24 cellular contexts compared by ENCODE assay signal in genomic region chr19:44814132-44814470, GRCh38. TPM values are rescaled to one million over a fixed set of nuclear protein-coding genes. Genes with fewer than 3 reads are reported as not detected.
DNase-seq lines count a peak whose midpoint lies in the region; ATAC-seq and TF ChIP-seq lines count a peak whose summit lies in the region.
"Had no signal": no experiment of that assay in that cellular context is flagged by ENCODE, and none has a peak within 500 bp of the region (broad histone marks: within the 10 kb centered on the region; RNA-seq: fewer than 3 reads in every experiment).

No MANE protein-coding gene starts in this region.

- peak overlapping the region; percentile 45 for H2BK15ac ChIP-seq in mesenchymal stem cell (ENCODE audit: low read depth, poor library complexity, severe bottlenecking)

- no peak overlapping the region for H4K91ac ChIP-seq in mesenchymal stem cell (ENCODE audit: low read length)

- POLR2A ChIA-PET in RWPE1 (lab: Yijun Ruan, JAX; ENCODE audit: low non-redundant PET): no interaction called here

- H3K4me1 ChIP-seq in mesenchymal stem cell (ENCODE audit: control insufficient read depth, insufficient read depth, low read depth, low read length): peaks cover 12% of the 10 kb centered on the region
- peaks cover 5% of the 10 kb centered on the region for H3K4me1 ChIP-seq in osteoblast (ENCODE audit: insufficient read depth, low read length)
- H3K4me1 ChIP-seq in SJCRH30: peaks cover 22% of the 10 kb centered on the region

- H3K4me3 ChIP-seq in mesenchymal stem cell (ENCODE audit: insufficient read depth in 1 of 2, low read depth in 1 of 2, low read length in 2 of 2): no peak overlapping the region
- no peak overlapping the region for H3K4me3 ChIP-seq in osteoblast (ENCODE audit: insufficient read depth, low read length)
- no peak overlapping the region for H3K4me3 ChIP-seq in SJCRH30
- H3K4me3 ChIP-seq: BLaER1, GM12878 had no signal

- H2BK12ac ChIP-seq in mesenchymal stem cell (ENCODE audit: low read length in 2 of 2): no peak overlapping the region

- CTCF ChIA-PET in RWPE1 (lab: Yijun Ruan, JAX): no interaction called here

- H2BK5ac ChIP-seq in mesenchymal stem cell (ENCODE audit: low read depth, low read length, poor library complexity, severe bottlenecking): no peak overlapping the region

- 88% methylated on average over 11 of the region's 11 CpGs for WGBS in mesenchymal stem cell

- no peak overlapping the region for H2AFZ ChIP-seq in mesenchymal stem cell (ENCODE audit: low read depth, low read length)
- no peak overlapping the region for H2AFZ ChIP-seq in osteoblast (ENCODE audit: low read length)

- no peak overlapping the region for H3K23ac ChIP-seq in mesenchymal stem cell (ENCODE audit: low read length in 2 of 2)

- no peaks in the 10 kb centered on the region for H4K20me1 ChIP-seq in osteoblast (ENCODE audit: insufficient read depth, low read length)
- H4K20me1 ChIP-seq: BLaER1 had no signal

- no peak overlapping the region for H3K9ac ChIP-seq in mesenchymal stem cell (ENCODE audit: low read length)
- H3K9ac ChIP-seq: BLaER1 had no signal

- DNase-seq in D341Med (ENCODE audit: low spot score) (peak; percentile 36), RWPE1 (ENCODE audit: low spot score) (no peak), mesenchymal stem cell (no peak), osteoblast (ENCODE audit: insufficient read length, low spot score, missing footprints) (peak; percentile 62), SJCRH30 (no peak), GM19238 (ENCODE audit: insufficient read length, low spot score) (no peak)
- DNase-seq: 8988T; CD4-positive, alpha-beta memory T cell; DMS 273 treated with DMSO at 0.1 percent for 48 hours; DMS53; DND-41; EL; GOT3; H7; HFFc6 had no signal

- no peak overlapping the region for H2BK120ac ChIP-seq in mesenchymal stem cell (ENCODE audit: low read depth, low read length)

- H3K9me3 ChIP-seq in mesenchymal stem cell (ENCODE audit: control insufficient read depth, low read length) (no peaks in the 10 kb centered on the region), osteoblast (ENCODE audit: low read depth, low read length) (no peaks in the 10 kb centered on the region), SJCRH30 (replicated peaks) (no peaks in the 10 kb centered on the region)
- H3K9me3 ChIP-seq: BLaER1 had no signal

- no peak overlapping the region for H3K18ac ChIP-seq in mesenchymal stem cell (ENCODE audit: low read depth in 1 of 2, low read length in 2 of 2)

- H3K27ac ChIP-seq in RWPE1 (peak overlapping the region; percentile 25), mesenchymal stem cell (ENCODE audit: low read length, poor library complexity, severe bottlenecking) (no peak overlapping the region), osteoblast (ENCODE audit: low read depth, low read length) (no peak overlapping the region), SJCRH30 (no peak overlapping the region)
- H3K27ac ChIP-seq: BLaER1 had no signal

- TF ChIP-seq CTCF in RWPE1 (conservative IDR thresholded peaks at IDR 0.05; ENCODE audit: low read depth) (no peak), osteoblast (IDR thresholded peaks at IDR 0.05; ENCODE audit: extremely low read depth, low read depth, low read length) (no peak)

- no peaks in the 10 kb centered on the region for H3K79me1 ChIP-seq in mesenchymal stem cell (replicated peaks; ENCODE audit: low read length, poor library complexity, severe bottlenecking)

- no peak overlapping the region for H3K4ac ChIP-seq in mesenchymal stem cell (ENCODE audit: low read depth in 1 of 2, low read length in 2 of 2)

- H3K79me2 ChIP-seq in osteoblast (ENCODE audit: insufficient read depth, low read length): no peaks in the 10 kb centered on the region

- H2AK5ac ChIP-seq in mesenchymal stem cell (ENCODE audit: low read length, severe bottlenecking): no peak overlapping the region

- peaks cover 0 to 23% of the 10 kb centered on the region in 2 experiments for H3K36me3 ChIP-seq in mesenchymal stem cell (ENCODE audit: control insufficient read depth in 1 of 2, insufficient read depth in 2 of 2, low read depth in 1 of 2, low read length in 2 of 2)
- no peaks in the 10 kb centered on the region for H3K36me3 ChIP-seq in osteoblast (ENCODE audit: insufficient read depth, low read length)
- peaks cover 9% of the 10 kb centered on the region for H3K36me3 ChIP-seq in SJCRH30

- no peak overlapping the region for H4K8ac ChIP-seq in mesenchymal stem cell (ENCODE audit: low read length)

- H3K4me2 ChIP-seq in mesenchymal stem cell (ENCODE audit: low read length, poor library complexity, severe bottlenecking) (no peak overlapping the region), osteoblast (ENCODE audit: insufficient read depth, low read length) (no peak overlapping the region)
- H3K4me2 ChIP-seq: BLaER1 had no signal

- peaks cover 4 to 7% of the 10 kb centered on the region in 2 experiments for H3K27me3 ChIP-seq in mesenchymal stem cell (ENCODE audit: control insufficient read depth in 1 of 2, insufficient read depth in 1 of 2, low read length in 2 of 2)
- H3K27me3 ChIP-seq in osteoblast (ENCODE audit: insufficient read depth, low read length): no peaks in the 10 kb centered on the region
- no peaks in the 10 kb centered on the region for H3K27me3 ChIP-seq in SJCRH30
- H3K27me3 ChIP-seq: BLaER1 had no signal

- ATAC-seq in GM18502 (IDR thresholded peaks at IDR 0.05; ENCODE audit: poor library complexity, unreplicated experiment): no peak
- ATAC-seq: GM12878, HCT116 had no signal

- no peak overlapping the region for H3K14ac ChIP-seq in mesenchymal stem cell (ENCODE audit: low read length in 2 of 2)

RNA-seq across cellular contexts. Expression of gene BCAM, which starts 5.2 kb away (rescaled TPM):
- 19.9 TPM for polyA plus RNA-seq in mesenchymal stem cell (2013, experiment 1 of 2)
- 20.0 TPM for polyA plus RNA-seq in mesenchymal stem cell (2013, experiment 2 of 2)
- 4.3 and 4.4 TPM in 2 replicates for total RNA-seq in osteoblast
- total RNA-seq in SJCRH30 (2014; rRNA removed; shearing (Covaris generic)): 15.5 and 15.9 TPM in 2 replicates
- total RNA-seq: CD4-positive, alpha-beta memory T cell had no signal
- polyA plus RNA-seq: CD14-positive monocyte; CD4-positive, alpha-beta memory T cell; IgD-negative memory B cell had no signal

RNA-seq across cellular contexts. Expression of gene NECTIN2, which starts 32.0 kb away (rescaled TPM):
- 234 TPM for polyA plus RNA-seq in mesenchymal stem cell (2013, experiment 1 of 2)
- polyA plus RNA-seq in mesenchymal stem cell (2013, experiment 2 of 2): 231 TPM
- 38.9 and 46.0 TPM in 2 replicates for total RNA-seq in osteoblast
- 46.0 and 50.2 TPM in 2 replicates for total RNA-seq in SJCRH30 (2014; rRNA removed; shearing (Covaris generic))
- polyA plus RNA-seq: IgD-negative memory B cell had no signal

RNA-seq across cellular contexts. Expression of gene CBLC, which starts 36.4 kb away (rescaled TPM):
- polyA plus RNA-seq in mesenchymal stem cell (2013, experiment 1 of 2): not detected
- polyA plus RNA-seq in mesenchymal stem cell (2013, experiment 2 of 2): not detected
- total RNA-seq in osteoblast: not detected in 2 replicates
- not detected in 2 replicates for total RNA-seq in SJCRH30 (2014; rRNA removed; shearing (Covaris generic))
- total RNA-seq: A673; CD4-positive, alpha-beta memory T cell; G401; GM12878; HFFc6 had no signal
- polyA plus RNA-seq: AG04450; CD14-positive monocyte; CD4-positive, alpha-beta memory T cell; GM12878; IgD-negative memory B cell had no signal

Comparison
In these comparisons a context has a peak if more than half of its experiments do, and no peak if none do; other contexts are left out.
1. DNase-seq: peak in D341Med (single experiment) and osteoblast (single experiment); none in RWPE1 (single experiment), mesenchymal stem cell (single experiment), SJCRH30 (0 of 2) and GM19238 (single experiment).